In the genomic region with DNA sequence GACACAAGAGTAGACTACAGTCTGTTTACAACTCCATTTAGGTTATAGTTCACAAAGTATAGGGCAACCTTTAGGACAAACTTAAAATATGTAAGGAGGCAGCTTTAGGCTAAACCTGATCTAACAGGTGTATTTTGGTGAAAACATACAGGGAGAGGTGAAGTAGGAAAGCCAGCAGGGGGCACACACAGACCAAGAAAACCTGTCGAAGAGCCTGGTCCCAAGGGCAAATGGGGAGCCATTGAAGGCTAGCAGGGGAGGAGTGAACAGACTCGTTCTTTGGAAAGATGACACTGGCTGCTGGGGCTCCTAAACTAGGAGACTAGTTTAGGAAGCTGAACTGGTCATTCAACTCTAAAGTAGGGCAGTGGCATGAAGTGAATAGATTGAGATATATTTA, we compare ENCODE assay signal across 8 cellular contexts.
DNase-seq lines count a peak whose midpoint lies in the region; ATAC-seq lines count a peak whose summit lies in the region.

No MANE protein-coding gene starts in this region.

- DNase-seq in Right ventricle myocardium superior (peak; percentile 38), left cardiac atrium (no peak), NCI-H526 (lab: John Stamatoyannopoulos, UW) (peak; percentile 46 to 75), iris pigment epithelial cell (ENCODE audit: low read depth) (peak; percentile 20), KG1 (lab: John Stamatoyannopoulos, UW) (no peak), GOT3 (lab: John Stamatoyannopoulos, UW) (no peak)

- no peak for ATAC-seq in Right ventricle myocardium superior (ENCODE audit: poor library complexity)
- ATAC-seq in left cardiac atrium: no peak
- ATAC-seq in activated T-helper 17 cell treated with anti-CD3 and anti-CD28 coated beads, Interleukin-2, amount 50 U/mL, for 72 hours (replicated peaks): peak; percentile 54
- ATAC-seq in stimulated activated memory B cell treated with anti-CD40 and anti-IgM and Interleukin-4, amounts not matched to agents 10 μg/mL and 1 μg/mL and 100 μg/mL, for 72 hours: peak; percentile 69

- H3K36me3 Mint-ChIP-seq in activated T-helper 17 cell treated with anti-CD3 and anti-CD28 coated beads, Interleukin-2, amount 50 U/mL, for 72 hours (ENCODE audit: low read depth): no peaks in the 10 kb centered on the region
- no peaks in the 10 kb centered on the region for H3K36me3 Mint-ChIP-seq in stimulated activated memory B cell treated with anti-CD40 and anti-IgM and Interleukin-4, amounts not matched to agents 10 μg/mL and 1 μg/mL and 100 μg/mL, for 72 hours

- no peaks in the 10 kb centered on the region for H3K9me3 Mint-ChIP-seq in activated T-helper 17 cell treated with anti-CD3 and anti-CD28 coated beads, Interleukin-2, amount 50 U/mL, for 72 hours
- no peaks in the 10 kb centered on the region for H3K9me3 Mint-ChIP-seq in stimulated activated memory B cell treated with anti-CD40 and anti-IgM and Interleukin-4, amounts not matched to agents 10 μg/mL and 1 μg/mL and 100 μg/mL, for 72 hours

- H3K27me3 Mint-ChIP-seq in activated T-helper 17 cell treated with anti-CD3 and anti-CD28 coated beads, Interleukin-2, amount 50 U/mL, for 72 hours: peaks cover 11% of the 10 kb centered on the region
- H3K27me3 Mint-ChIP-seq in stimulated activated memory B cell treated with anti-CD40 and anti-IgM and Interleukin-4, amounts not matched to agents 10 μg/mL and 1 μg/mL and 100 μg/mL, for 72 hours: peaks cover 10% of the 10 kb centered on the region

- no peak overlapping the region for H3K27ac Mint-ChIP-seq in activated T-helper 17 cell treated with anti-CD3 and anti-CD28 coated beads, Interleukin-2, amount 50 U/mL, for 72 hours
- H3K27ac Mint-ChIP-seq in stimulated activated memory B cell treated with anti-CD40 and anti-IgM and Interleukin-4, amounts not matched to agents 10 μg/mL and 1 μg/mL and 100 μg/mL, for 72 hours: no peak overlapping the region

- intact Hi-C loops in Right ventricle myocardium superior (cut with DNase I): loop anchor here (5.0 to 10.0 kb wide), 2 partner anchors 204 to 522 kb away; no protein-coding TSS in a partner anchor
- intact Hi-C loops in left cardiac atrium (cut with DNase I): loop anchor here in 1 of 2 donors (5.0 kb wide), 1 partner anchor 202 kb away; no protein-coding TSS in a partner anchor

- no peak overlapping the region for H3K4me3 Mint-ChIP-seq in activated T-helper 17 cell treated with anti-CD3 and anti-CD28 coated beads, Interleukin-2, amount 50 U/mL, for 72 hours
- H3K4me3 Mint-ChIP-seq in stimulated activated memory B cell treated with anti-CD40 and anti-IgM and Interleukin-4, amounts not matched to agents 10 μg/mL and 1 μg/mL and 100 μg/mL, for 72 hours: no peak overlapping the region

- H3K4me1 Mint-ChIP-seq in activated T-helper 17 cell treated with anti-CD3 and anti-CD28 coated beads, Interleukin-2, amount 50 U/mL, for 72 hours: no peaks in the 10 kb centered on the region
- peaks cover 5% of the 10 kb centered on the region for H3K4me1 Mint-ChIP-seq in stimulated activated memory B cell treated with anti-CD40 and anti-IgM and Interleukin-4, amounts not matched to agents 10 μg/mL and 1 μg/mL and 100 μg/mL, for 72 hours

Comparison
In these comparisons a context has a peak if more than half of its experiments do, and no peak if none do; other contexts are left out.
1. DNase-seq: peak in Right ventricle myocardium superior (single experiment), NCI-H526 (2 of 2) and iris pigment epithelial cell (single experiment); none in left cardiac atrium (single experiment), KG1 (single experiment) and GOT3 (single experiment).
2. ATAC-seq: peak in activated T-helper 17 cell treated with anti-CD3 and anti-CD28 coated beads, Interleukin-2, amount 50 U/mL, for 72 hours (single experiment) and stimulated activated memory B cell treated with anti-CD40 and anti-IgM and Interleukin-4, amounts not matched to agents 10 μg/mL and 1 μg/mL and 100 μg/mL, for 72 hours (single experiment); none in Right ventricle myocardium superior (single experiment) and left cardiac atrium (0 of 2).